Comparison of ENCODE assay signal across 8 cellular contexts in genomic region chr13:48975926-48976676, GRCh38. TPM values are rescaled to one million over a fixed set of nuclear protein-coding genes. Genes with fewer than 3 reads are reported as not detected.
DNase-seq lines count a peak whose midpoint lies in the region; ATAC-seq and TF ChIP-seq lines count a peak whose summit lies in the region.

No MANE protein-coding gene starts in this region.

- peak; percentile 33 for ATAC-seq in GM18870 (IDR thresholded peaks at IDR 0.05; ENCODE audit: unreplicated experiment)
- peak; percentile 53 for ATAC-seq in HG03103 (IDR thresholded peaks at IDR 0.05; ENCODE audit: low read depth, unreplicated experiment)
- peak; percentile 77 for ATAC-seq in activated B cell treated with CpG ODN at 0.5 μM for 24 hours (ENCODE audit: low read depth)

- H3K4me3 Mint-ChIP-seq in activated B cell treated with CpG ODN at 0.5 μM for 24 hours: peak overlapping the region; percentile 95

- intact Hi-C loops in activated B cell treated with CpG ODN at 0.5 μM for 24 hours (cut with micrococcal nuclease): loop anchor here (1.0 to 5.0 kb wide), 12 partner anchors 134 to 1396 kb away; partner anchors contain the start of genes CAB39L, CDADC1, ITM2B and KPNA3

- POLR2A ChIA-PET in activated B cell treated with CpG ODN at 0.5 μM for 24 hours (lab: Charles Lee): interaction anchor here (0.8 to 2.2 kb wide), 10 partner anchors 135 to 882 kb away, joined by 3 to 16 read pairs (median 4); partner anchors contain the start of genes CAB39L, MED4, PHF11 and SETDB2

- no peaks in the 10 kb centered on the region for H3K27me3 Mint-ChIP-seq in activated B cell treated with CpG ODN at 0.5 μM for 24 hours

- TF ChIP-seq CTCF in activated B cell treated with CpG ODN at 0.5 μM for 24 hours (IDR thresholded peaks at IDR 0.05) (no peak), cardiac fibroblast (IDR thresholded peaks at IDR 0.05; ENCODE audit: low read depth, low read length) (no peak)

- H3K4me3 ChIP-seq in cardiac fibroblast (replicated peaks in 1 of 2; ENCODE audit: low read depth in 2 of 2, low read length in 2 of 2): peak overlapping the region; percentile 79 to 86

- H3K27ac Mint-ChIP-seq in activated B cell treated with CpG ODN at 0.5 μM for 24 hours: peak overlapping the region; percentile 98

- CTCF ChIA-PET in activated B cell treated with CpG ODN at 0.5 μM for 24 hours (lab: Charles Lee): interaction anchor here (0.8 kb wide), 1 partner anchor 34 kb away, joined by 3 read pairs; no protein-coding TSS in a partner anchor

- DNase-seq in AG08395 (ENCODE audit: low spot score) (peak; percentile 76), NCI-H2196 treated with DMSO at 0.1 percent for 48 hours (lab: John Stamatoyannopoulos, UW; ENCODE audit: unreplicated experiment) (peak; percentile 29), activated B cell treated with CpG ODN at 0.5 μM for 24 hours (peak; percentile 79), cardiac fibroblast (ENCODE audit: low read depth in 2 of 2) (peak; percentile 80 to 84), islet precursor cell (peak; percentile 95)
- DNase-seq in stimulated activated CD4-positive, alpha-beta T cell treated with anti-CD3 and anti-CD28 coated beads, Interleukin-12 subunit alpha, Interleukin-12 subunit beta, amount 100 ng/mL, for 4 hours: peak; percentile 87

- H3K36me3 Mint-ChIP-seq in activated B cell treated with CpG ODN at 0.5 μM for 24 hours (ENCODE audit: low read depth): peaks cover 5% of the 10 kb centered on the region

- peaks cover 13% of the 10 kb centered on the region for H3K9me3 Mint-ChIP-seq in activated B cell treated with CpG ODN at 0.5 μM for 24 hours

- peaks cover 47% of the 10 kb centered on the region for H3K4me1 Mint-ChIP-seq in activated B cell treated with CpG ODN at 0.5 μM for 24 hours

RNA-seq across cellular contexts. Expression of gene FNDC3A, which starts 0.4 kb away (rescaled TPM):
- 30.3 and 34.1 TPM in 2 replicates for total RNA-seq in activated B cell treated with CpG ODN at 0.5 μM for 24 hours

Comparison
In these comparisons a context has a peak if more than half of its experiments do, and no peak if none do; other contexts are left out.
1. Peak in every context shown above with its lines: DNase-seq, ATAC-seq and H3K4me3 ChIP-seq.
2. DNase-seq: peak in every context shown above with its lines; median percentile 95 in islet precursor cell; 87 in stimulated activated CD4-positive, alpha-beta T cell treated with anti-CD3 and anti-CD28 coated beads, Interleukin-12 subunit alpha, Interleukin-12 subunit beta, amount 100 ng/mL, for 4 hours; 82 in cardiac fibroblast; 79 in activated B cell treated with CpG ODN at 0.5 μM for 24 hours; 76 in AG08395; 29 in NCI-H2196 treated with DMSO at 0.1 percent for 48 hours.